ENCODE assay signal across 14 cellular contexts in genomic region chr1:182255494-182255893, GRCh38.
"Had no signal": no experiment of that assay in that cellular context is flagged by ENCODE, and none has a peak within 500 bp of the region (broad histone marks: within the 10 kb centered on the region; RNA-seq: fewer than 3 reads in every experiment).

No MANE protein-coding gene starts in this region.

- ATAC-seq: effector memory CD8-positive, alpha-beta T cell; gastrocnemius medialis; naive thymus-derived CD4-positive, alpha-beta T cell; sciatic nerve had no signal

- H3K36me3 ChIP-seq: esophagus muscularis mucosa, gastrocnemius medialis, neutrophil, prostate gland had no signal

- H3K4me1 ChIP-seq: gastrocnemius medialis, prostate gland had no signal

- H3K27ac ChIP-seq: epithelial cell of prostate, esophagus muscularis mucosa, gastrocnemius medialis, neutrophil, prostate gland had no signal

- H3K9me3 ChIP-seq: esophagus muscularis mucosa, gastrocnemius medialis, neutrophil, prostate gland had no signal

- H3K4me3 ChIP-seq: esophagus muscularis mucosa, gastrocnemius medialis, prostate gland had no signal

- H3K27me3 ChIP-seq: esophagus muscularis mucosa, gastrocnemius medialis, neutrophil had no signal

- DNase-seq: cerebellar nuclear complex; effector memory CD8-positive, alpha-beta T cell; gastrocnemius medialis; immature natural killer cell; mammary epithelial cell; naive thymus-derived CD4-positive, alpha-beta T cell; nephron progenitor cell; stimulated activated naive CD4-positive, alpha-beta T cell treated with Interleukin-2 at 50 U/mL for 16 hours; trophoblast cell had no signal
